Comparison of ENCODE assay signal across 11 cellular contexts in the genomic region with DNA sequence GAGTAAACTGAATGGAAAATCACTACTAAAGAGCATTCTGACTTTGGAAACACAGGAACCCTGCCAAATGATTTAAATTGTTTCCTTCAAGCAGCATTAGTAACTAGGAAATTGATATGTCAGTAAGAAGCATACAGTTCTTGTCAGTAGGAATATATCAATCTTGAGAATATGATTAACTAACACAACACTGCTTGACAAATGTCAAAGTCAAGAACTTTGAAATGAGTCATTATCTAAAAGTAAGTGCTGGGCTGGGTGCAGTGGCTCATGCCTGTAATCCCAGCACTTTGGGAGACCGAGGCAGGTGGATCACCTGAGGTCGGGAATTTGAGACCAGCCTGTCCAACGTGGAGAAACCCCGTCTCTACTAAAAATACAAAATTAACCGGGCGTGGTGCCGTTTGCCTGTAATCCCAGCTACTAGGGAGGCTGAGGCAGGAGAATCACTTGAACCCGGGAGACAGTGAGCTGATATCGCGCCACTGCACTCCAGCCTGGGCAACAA. TPM values are rescaled to one million over a fixed set of nuclear protein-coding genes. Genes with fewer than 3 reads are reported as not detected.
DNase-seq lines count a peak whose midpoint lies in the region; ATAC-seq, FAIRE-seq and TF ChIP-seq lines count a peak whose summit lies in the region.
"Not testable (repeated sequence)": the region's sequence is repeated elsewhere in the genome, so short reads cannot be mapped to it uniquely, and the experiment has no call there.
"Had no signal": no experiment of that assay in that cellular context is flagged by ENCODE, and none has a peak within 500 bp of the region (broad histone marks: within the 10 kb centered on the region; RNA-seq: fewer than 3 reads in every experiment).

No MANE protein-coding gene starts in this region.

- intact Hi-C loops in K562 (cut with micrococcal nuclease); left lung (cut with DNase I): not testable (repeated sequence)
- intact Hi-C loops in left ventricle myocardium inferior (cut with micrococcal nuclease) (loop anchor here (10.0 kb wide), 1 partner anchor 408 kb away; no protein-coding TSS in a partner anchor), gastrocnemius medialis (cut with DNase I; ENCODE audit: low total_unique reads) (loop anchor here (5.0 to 10.0 kb wide), 2 partner anchors 39 to 308 kb away; a partner anchor contains a TSS)

- BruUV-seq in K562 (replicated peaks; lab: Mats Ljungman, UMichigan): not testable (repeated sequence)

- CTCF ChIA-PET in K562 (lab: Yijun Ruan, JAX; ENCODE audit: low intra/inter-chr PET ratio): not testable (repeated sequence)

- not testable (repeated sequence) for H3K4me3 ChIP-seq in K562; left ventricle myocardium inferior; left lung; neural cell (ENCODE audit: low read length); small intestine (ENCODE audit: low read depth in 1 of 2, low read length in 2 of 2)
- H3K4me3 ChIP-seq in gastrocnemius medialis: peak overlapping the region; percentile 15 to 74 (median 62)

- H3F3A ChIP-seq in neural cell (ENCODE audit: insufficient read depth, low read length, poor library complexity, severe bottlenecking): not testable (repeated sequence)

- not testable (repeated sequence) for H3K79me2 ChIP-seq in K562 (ENCODE audit: control insufficient read depth, insufficient read depth, low read length); neural cell (replicated peaks; ENCODE audit: insufficient read depth, low read length)

- not testable (repeated sequence) for H2AFZ ChIP-seq in K562 (ENCODE audit: low read depth, low read length); neural cell (ENCODE audit: low read depth, low read length)

- not testable (repeated sequence) for H3K36me3 ChIP-seq in K562 (ENCODE audit: control insufficient read depth, insufficient read depth, low read length); left lung; neural cell (ENCODE audit: insufficient read depth, low read length); small intestine (ENCODE audit: control insufficient read depth in 2 of 2, insufficient read depth in 2 of 2, low read length in 2 of 2)
- peaks cover 18% of the 10 kb centered on the region for H3K36me3 ChIP-seq in left ventricle myocardium inferior
- peaks cover 0 to 61% of the 10 kb centered on the region in 2 donors for H3K36me3 ChIP-seq in gastrocnemius medialis

- FAIRE-seq in K562 (lab: Jason Lieb, UNC); small intestine (lab: Jason Lieb, UNC): not testable (repeated sequence)

- not testable (repeated sequence) for H3K4me2 ChIP-seq in K562 (ENCODE audit: insufficient read depth, low read length); neural cell (ENCODE audit: low read length)

- TF ChIP-seq POLR2A in K562 (conservative IDR thresholded peaks at IDR 0.05): not testable (repeated sequence)
- TF ChIP-seq POLR2A in gastrocnemius medialis (IDR thresholded peaks at IDR 0.05): peak in 1 of 2 donors; percentile 27

- not testable (repeated sequence) for TF ChIP-seq EP300 in K562 (IDR thresholded peaks at IDR 0.05; ENCODE audit: low read length)
- TF ChIP-seq EP300 in neural cell (conservative IDR thresholded peaks at IDR 0.05; ENCODE audit: poor library complexity, severe bottlenecking): peak; percentile 83

- H3K9me1 ChIP-seq in K562 (ENCODE audit: control insufficient read depth, insufficient read depth, low read length): not testable (repeated sequence)

- not testable (repeated sequence) for TF ChIP-seq CTCF in K562 (IDR thresholded peaks at IDR 0.05 in 2 of 3, conservative IDR thresholded peaks at IDR 0.05 in 1 of 3; ENCODE audit: insufficient read depth in 2 of 3, low read depth in 1 of 3, low read length in 3 of 3); left ventricle myocardium inferior (IDR thresholded peaks at IDR 0.05; ENCODE audit: borderline replicate concordance); left lung (IDR thresholded peaks at IDR 0.05); neural cell (IDR thresholded peaks at IDR 0.05; ENCODE audit: poor library complexity, severe bottlenecking); gastrocnemius medialis (IDR thresholded peaks at IDR 0.05 in 4 of 5, conservative IDR thresholded peaks at IDR 0.05 in 1 of 5)

- H3K4me1 ChIP-seq in K562 (replicated peaks in 1 of 2; ENCODE audit: control insufficient read depth in 2 of 2, insufficient read depth in 2 of 2, low read length in 2 of 2); left lung; small intestine (ENCODE audit: control insufficient read depth in 2 of 2, insufficient read depth in 1 of 2, low read depth in 1 of 2, low read length in 1 of 2): not testable (repeated sequence)
- H3K4me1 ChIP-seq in left ventricle myocardium inferior: peaks cover 21% of the 10 kb centered on the region
- H3K4me1 ChIP-seq in gastrocnemius medialis: peaks cover 38 to 43% of the 10 kb centered on the region in 2 donors

- not testable (repeated sequence) for H3K9me2 ChIP-seq in neural cell (ENCODE audit: insufficient read depth, low read length)

- in situ Hi-C loops in K562 (cut with MboI); gastrocnemius medialis (cut with MboI; ENCODE audit: low sequenced_read_pairs in 4 of 4): not testable (repeated sequence)

- not testable (repeated sequence) for H3K9ac ChIP-seq in K562 (ENCODE audit: insufficient read depth in 1 of 2, low read depth in 2 of 2, low read length in 2 of 2); neural cell (ENCODE audit: low read length)

- DNase-seq in K562 (ENCODE audit: extremely low read depth in 1 of 4, low spot score in 3 of 4); left ventricle myocardium inferior: not testable (repeated sequence)
- peak in 1 of 2 donors; percentile 16 for DNase-seq in left lung
- DNase-seq in gastrocnemius medialis: peak; percentile 73 to 81
- peak; percentile 17 for DNase-seq in small intestine

- ATAC-seq in K562: not testable (repeated sequence)
- peak; percentile 52 for ATAC-seq in esophagus mucosa
- peak; percentile 45 for ATAC-seq in left lung
- ATAC-seq in gastrocnemius medialis: peak; percentile 65 to 78

- POLR2A ChIA-PET in K562 (lab: Yijun Ruan, JAX): not testable (repeated sequence)

- not testable (repeated sequence) for TF ChIP-seq RAD21 in K562 (CRISPR knock-in tag; conservative IDR thresholded peaks at IDR 0.05 in 1 of 2, IDR thresholded peaks at IDR 0.05 in 1 of 2); neural cell (conservative IDR thresholded peaks at IDR 0.05)

- H4K20me1 ChIP-seq in K562 (replicated peaks; ENCODE audit: control insufficient read depth, insufficient read depth, low read length); neural cell (ENCODE audit: insufficient read depth): not testable (repeated sequence)

- not testable (repeated sequence) for H3K27ac ChIP-seq in K562 (ENCODE audit: extremely low read depth, low read depth, low read length); left lung; small intestine (ENCODE audit: low read depth in 1 of 2, low read length in 1 of 2)
- H3K27ac ChIP-seq in left ventricle myocardium inferior (replicated peaks) (peak overlapping the region; percentile 4), neural cell (ENCODE audit: low read length) (peak overlapping the region; percentile 39), gastrocnemius medialis (peak overlapping the region; percentile 90 to 95 (median 92))

- not testable (repeated sequence) for H3K9me3 ChIP-seq in K562 (replicated peaks; ENCODE audit: control insufficient read depth, insufficient read depth, low read depth, low read length); left ventricle myocardium inferior (replicated peaks); left lung; neural cell (ENCODE audit: low read length); gastrocnemius medialis; small intestine (ENCODE audit: control insufficient read depth, low read depth)

- not testable (repeated sequence) for H3K27me3 ChIP-seq in K562 (ENCODE audit: control insufficient read depth in 2 of 2, insufficient read depth in 2 of 2, low read length in 2 of 2); left ventricle myocardium inferior (ENCODE audit: low read depth); left lung; neural cell (ENCODE audit: insufficient read depth, low read depth, low read length); gastrocnemius medialis; small intestine (ENCODE audit: control insufficient read depth in 2 of 2, insufficient read depth in 2 of 2, low read length in 2 of 2)

- WGBS in K562 (ENCODE audit: insufficient coverage, low coverage, missing lambda C conversion rate): 53% methylated on average over 10 of the region's 10 CpGs
- 91 to 96% (median 95%) methylated on average over 10 of the region's 10 CpGs for WGBS in small intestine, 3 donors

RNA-seq across cellular contexts. Expression of a gene that starts 7.0 kb away (rescaled TPM):
- 0.46 and 0.63 TPM in 2 replicates for total RNA-seq in K562 (2011; cell fraction: chromatin; rRNA removed; ENCODE audit: low replicate concordance)
- 0.17 and 0.79 TPM in 2 replicates for total RNA-seq in K562 (2011; cell fraction: nucleolus; rRNA removed)
- total RNA-seq in K562 (2011; cell fraction: nucleoplasm; rRNA removed): 0.29 TPM in 1 of 2 replicates, not detected in the other
- total RNA-seq in K562 (2014; rRNA removed) (0.05 TPM in 1 of 2 replicates, not detected in the other), K562 (2014; rRNA removed; fragmentation: Illumina TruSeq; extraction: Trizol) (0.06 and 0.11 TPM in 2 replicates), K562 (2015; rRNA removed; fragmentation: Illumina TruSeq; extraction: Trizol) (0.19 and 0.22 TPM in 2 replicates), K562 (2021) (0.09 TPM in 1 of 2 replicates, not detected in the other), esophagus mucosa (0.40 TPM), left ventricle myocardium inferior (163 TPM), left lung (1 to 10 TPM; 1.4 to 1.5 TPM), gastrocnemius medialis (1,000 to 10,000 TPM; 2,008 to 3,010 (median 2,782) TPM)
- polyA plus RNA-seq in K562 (2011; rRNA removed) (0.08 and 0.15 TPM in 2 replicates), K562 (2014; fragmentation: Illumina TruSeq; extraction: Trizol) (0.09 and 0.14 TPM in 2 replicates), K562 (2014; fragmentation: Nextera tagmentation; extraction: Ambion mirVana) (under 1 TPM; 0.08 to 0.13 TPM), K562 (2014; rRNA removed) (0.03 and 1.5 TPM in 2 replicates), neural cell (2.3 and 2.7 TPM in 2 replicates), small intestine (1 to 10 TPM in 2 of 3 donors, under 1 TPM in 1; 0.31 to 2.7 (median 1.6) TPM)
- 0.04 TPM in 1 of 2 replicates, not detected in the other for polyA plus RNA-seq in K562 (2011; cell fraction: cytosol; rRNA removed)
- 0.14 and 0.22 TPM in 2 replicates for polyA plus RNA-seq in K562 (2011; cell fraction: nucleus; rRNA removed)
- polyA plus RNA-seq in K562 (2012): 0.08 and 0.16 TPM in 2 replicates
- 0.14 and 0.63 TPM in 2 replicates for polyA minus RNA-seq in K562 (2011; rRNA and poly(A)+ RNA removed)
- polyA minus RNA-seq in K562 (2011; cell fraction: cytosol; rRNA and poly(A)+ RNA removed): not detected in 2 replicates
- polyA minus RNA-seq in K562 (2011; cell fraction: nucleus; rRNA and poly(A)+ RNA removed): 0.13 and 0.56 TPM in 2 replicates
- polyA minus RNA-seq in neural cell: 1.4 and 1.5 TPM in 2 replicates
- total RNA-seq: A172; Caco-2; CD4-positive, alpha-beta T cell; CD8-positive, alpha-beta T cell had no signal

RNA-seq across cellular contexts. Expression of a gene that starts 37.2 kb away (rescaled TPM):
- 7.5 and 18.1 TPM in 2 replicates for total RNA-seq in K562 (2011; cell fraction: chromatin; rRNA removed; ENCODE audit: low replicate concordance)
- 2.2 and 4.5 TPM in 2 replicates for total RNA-seq in K562 (2011; cell fraction: nucleolus; rRNA removed)
- total RNA-seq in K562 (2011; cell fraction: nucleoplasm; rRNA removed): 6.4 and 10.1 TPM in 2 replicates
- total RNA-seq in K562 (2014; rRNA removed) (4.3 and 5.2 TPM in 2 replicates), K562 (2014; rRNA removed; fragmentation: Illumina TruSeq; extraction: Trizol) (4.7 and 4.8 TPM in 2 replicates), K562 (2015; rRNA removed; fragmentation: Illumina TruSeq; extraction: Trizol) (4.5 and 5.3 TPM in 2 replicates), K562 (2021) (5.0 and 6.5 TPM in 2 replicates), esophagus mucosa (3.5 TPM), left ventricle myocardium inferior (8.4 TPM), left lung (1 to 10 TPM; 6.2 to 8.0 TPM), gastrocnemius medialis (10 to 100 TPM in 1 of 4 donors, 1 to 10 TPM in 3; 4.5 to 17.8 (median 8.0) TPM)
- polyA plus RNA-seq in K562 (2011; rRNA removed) (2.3 and 3.7 TPM in 2 replicates), K562 (2014; fragmentation: Illumina TruSeq; extraction: Trizol) (3.4 and 5.5 TPM in 2 replicates), K562 (2014; fragmentation: Nextera tagmentation; extraction: Ambion mirVana) (1 to 10 TPM in 1 of 2 experiments, under 1 TPM in 1; 0.48 to 1.4 TPM), K562 (2014; rRNA removed) (6.9 and 7.1 TPM in 2 replicates), neural cell (4.6 and 9.1 TPM in 2 replicates), small intestine (1 to 10 TPM in 1 of 3 donors, under 1 TPM in 2; 0.81 to 2.7 (median 0.89) TPM)
- 2.1 and 5.2 TPM in 2 replicates for polyA plus RNA-seq in K562 (2011; cell fraction: cytosol; rRNA removed)
- 2.7 and 4.4 TPM in 2 replicates for polyA plus RNA-seq in K562 (2011; cell fraction: nucleus; rRNA removed)
- polyA plus RNA-seq in K562 (2012): 2.7 and 4.2 TPM in 2 replicates
- 3.5 and 3.7 TPM in 2 replicates for polyA minus RNA-seq in K562 (2011; rRNA and poly(A)+ RNA removed)
- 1.1 and 2.5 TPM in 2 replicates for polyA minus RNA-seq in K562 (2011; cell fraction: cytosol; rRNA and poly(A)+ RNA removed)
- polyA minus RNA-seq in K562 (2011; cell fraction: nucleus; rRNA and poly(A)+ RNA removed): 3.8 and 6.9 TPM in 2 replicates
- polyA minus RNA-seq in neural cell: 13.5 and 13.9 TPM in 2 replicates

RNA-seq across cellular contexts. Expression of a gene that starts 57.1 kb away (rescaled TPM):
- total RNA-seq in K562 (2011; cell fraction: chromatin; rRNA removed; ENCODE audit: low replicate concordance): 126 and 375 TPM in 2 replicates
- total RNA-seq in K562 (2011; cell fraction: nucleolus; rRNA removed): 63.7 and 91.6 TPM in 2 replicates
- total RNA-seq in K562 (2011; cell fraction: nucleoplasm; rRNA removed): 176 and 221 TPM in 2 replicates
- total RNA-seq in K562 (2014; rRNA removed): 54.2 and 63.5 TPM in 2 replicates
- 134 and 152 TPM in 2 replicates for total RNA-seq in K562 (2014; rRNA removed; fragmentation: Illumina TruSeq; extraction: Trizol)
- total RNA-seq in K562 (2015; rRNA removed; fragmentation: Illumina TruSeq; extraction: Trizol): 111 and 119 TPM in 2 replicates
- 90.0 and 114 TPM in 2 replicates for total RNA-seq in K562 (2021)
- 93.3 and 125 TPM in 2 replicates for polyA plus RNA-seq in K562 (2011; rRNA removed)
- polyA plus RNA-seq in K562 (2011; cell fraction: cytosol; rRNA removed): 12.6 and 32.4 TPM in 2 replicates
- 70.2 and 104 TPM in 2 replicates for polyA plus RNA-seq in K562 (2011; cell fraction: nucleus; rRNA removed)
- 72.3 and 82.3 TPM in 2 replicates for polyA plus RNA-seq in K562 (2012)
- 83.6 and 89.9 TPM in 2 replicates for polyA plus RNA-seq in K562 (2014; fragmentation: Illumina TruSeq; extraction: Trizol)
- 100 to 1,000 TPM; 121 to 132 TPM for polyA plus RNA-seq in K562 (2014; fragmentation: Nextera tagmentation; extraction: Ambion mirVana)
- polyA plus RNA-seq in K562 (2014; rRNA removed): 117 and 129 TPM in 2 replicates
- 92.1 and 99.5 TPM in 2 replicates for polyA minus RNA-seq in K562 (2011; rRNA and poly(A)+ RNA removed)
- polyA minus RNA-seq in K562 (2011; cell fraction: cytosol; rRNA and poly(A)+ RNA removed): 26.0 and 34.5 TPM in 2 replicates
- 66.9 and 106 TPM in 2 replicates for polyA minus RNA-seq in K562 (2011; cell fraction: nucleus; rRNA and poly(A)+ RNA removed)
- total RNA-seq in esophagus mucosa: 21.6 TPM
- total RNA-seq in left ventricle myocardium inferior: 121 TPM
- 10 to 100 TPM; 29.3 to 33.3 TPM for total RNA-seq in left lung
- polyA plus RNA-seq in neural cell: 50.3 and 69.6 TPM in 2 replicates
- 75.8 and 77.2 TPM in 2 replicates for polyA minus RNA-seq in neural cell
- 10 to 100 TPM in 3 of 4 donors, 1 to 10 TPM in 1; 9.7 to 27.4 (median 12.9) TPM for total RNA-seq in gastrocnemius medialis
- polyA plus RNA-seq in small intestine: 100 to 1,000 TPM in 1 of 3 donors, 10 to 100 TPM in 2; 37.2 to 110 (median 68.1) TPM

Comparison
In these comparisons a context has a peak if more than half of its experiments do, and no peak if none do; other contexts are left out.
1. RNA of a gene that starts 7.0 kb away (total RNA-seq): 2,008 to 3,010 TPM in gastrocnemius medialis and 163 TPM in left ventricle myocardium inferior (single experiment); 1.4 to 1.5 TPM in left lung, 0.40 TPM in esophagus mucosa (single experiment) and 0.05 to 0.79 TPM in K562; every median in the first group is over 10 times any median in the second.